Comparison of ENCODE assay signal across 8 cellular contexts in the genomic region with DNA sequence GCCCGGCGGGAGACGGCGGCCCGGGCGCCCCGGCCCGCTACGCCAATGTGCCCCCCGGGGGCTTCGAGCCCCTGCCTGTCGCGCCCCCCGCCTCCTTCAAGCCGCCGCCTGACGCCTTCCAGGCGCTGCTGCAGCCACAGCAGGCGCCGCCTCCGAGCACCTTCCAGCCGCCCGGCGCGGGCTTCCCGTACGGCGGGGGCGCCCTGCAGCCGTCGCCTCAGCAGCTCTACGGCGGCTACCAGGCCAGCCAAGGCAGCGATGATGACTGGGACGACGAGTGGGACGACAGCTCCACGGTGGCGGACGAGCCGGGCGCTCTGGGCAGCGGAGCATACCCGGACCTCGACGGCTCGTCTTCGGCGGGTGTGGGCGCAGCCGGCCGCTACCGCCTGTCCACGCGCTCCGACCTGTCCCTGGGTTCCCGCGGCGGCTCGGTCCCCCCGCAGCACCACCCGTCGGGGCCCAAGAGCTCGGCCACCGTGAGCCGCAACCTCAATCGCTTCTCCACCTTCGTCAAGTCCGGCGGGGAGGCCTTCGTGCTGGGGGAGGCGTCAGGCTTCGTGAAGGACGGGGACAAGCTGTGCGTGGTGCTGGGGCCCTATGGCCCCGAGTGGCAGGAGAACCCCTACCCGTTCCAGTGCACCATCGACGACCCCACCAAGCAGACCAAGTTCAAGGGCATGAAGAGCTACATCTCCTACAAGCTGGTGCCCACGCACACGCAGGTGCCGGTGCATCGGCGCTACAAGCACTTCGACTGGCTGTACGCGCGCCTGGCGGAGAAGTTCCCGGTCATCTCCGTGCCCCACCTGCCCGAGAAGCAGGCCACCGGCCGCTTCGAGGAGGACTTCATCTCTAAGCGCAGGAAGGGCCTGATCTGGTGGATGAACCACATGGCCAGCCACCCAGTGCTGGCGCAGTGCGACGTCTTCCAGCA. TPM values are rescaled to one million over a fixed set of nuclear protein-coding genes. Genes with fewer than 3 reads are reported as not detected.
DNase-seq lines count a peak whose midpoint lies in the region; ATAC-seq and TF ChIP-seq lines count a peak whose summit lies in the region.

No MANE protein-coding gene starts in this region.

- POLR2A ChIA-PET in CD8-positive, alpha-beta T cell (lab: Charles Lee), result interaction anchor here (0.6 to 3.1 kb wide), 16 partner anchors 11 to 874 kb away, joined by 3 to 39 read pairs (median 4); no protein-coding TSS in a partner anchor

- TF ChIP-seq RAD21 in Ishikawa (IDR thresholded peaks at IDR 0.05; ENCODE audit: low read depth), result peak; percentile 25; the same call in 1 of the 2 replicates
- TF ChIP-seq RAD21 in liver (IDR thresholded peaks at IDR 0.05), result peak; percentile 28 to 52

- peak overlapping the region; percentile 76 for H3K4me3 ChIP-seq in CD8-positive, alpha-beta T cell (ENCODE audit: low read depth, low read length)
- H3K4me3 ChIP-seq in liver (ENCODE audit: low read depth in 1 of 3, low read length in 3 of 3), result peak overlapping the region; percentile 86 to 98 (median 97)

- peak overlapping the region; percentile 75 for H3K27ac ChIP-seq in CD8-positive, alpha-beta T cell (ENCODE audit: low read depth, low read length)
- H3K27ac ChIP-seq in cingulate gyrus (ENCODE audit: low read depth, low read length) (peak overlapping the region; percentile 50), liver (ENCODE audit: low read depth in 1 of 2, low read length in 2 of 2) (peak overlapping the region; percentile 92 to 93)

- DNase-seq in CD8-positive, alpha-beta T cell, result peak; percentile 15 to 80 (median 51)
- DNase-seq in activated CD4-positive, CD25-positive, alpha-beta regulatory T cell treated with anti-CD3 and anti-CD28 coated beads, Interleukin-2, amount 50 U/mL, for 72 hours, result peak; percentile 61
- peak; percentile 20 to 56 (median 21) for DNase-seq in stimulated activated CD4-positive, alpha-beta T cell treated with anti-CD3 and anti-CD28 coated beads, TNF-alpha, amount 100 ng/mL, for 24 hours (ENCODE audit: low read depth in 3 of 3)

- H3K27me3 ChIP-seq in CD8-positive, alpha-beta T cell (ENCODE audit: insufficient read depth, low read length), result no peaks in the 10 kb centered on the region
- no peaks in the 10 kb centered on the region for H3K27me3 ChIP-seq in liver (ENCODE audit: control insufficient read depth in 4 of 4, insufficient read depth in 4 of 4, low read length in 3 of 4)

- no peak overlapping the region for H3K27ac Mint-ChIP-seq in CD8-positive, alpha-beta T cell

- peaks cover 17% of the 10 kb centered on the region for H3K36me3 Mint-ChIP-seq in CD8-positive, alpha-beta T cell

- H3K36me3 ChIP-seq in CD8-positive, alpha-beta T cell (ENCODE audit: insufficient read depth, low read length), result no peaks in the 10 kb centered on the region
- H3K36me3 ChIP-seq in liver (ENCODE audit: control insufficient read depth in 4 of 4, insufficient read depth in 3 of 4, low read depth in 1 of 4, low read length in 3 of 4), result no peaks in the 10 kb centered on the region

- peaks cover 30% of the 10 kb centered on the region for H3K4me1 Mint-ChIP-seq in CD8-positive, alpha-beta T cell (ENCODE audit: low read depth)

- CTCF ChIA-PET in CD8-positive, alpha-beta T cell (lab: Charles Lee), result interaction anchor here (0.8 to 5.1 kb wide), 43 partner anchors 9 to 684 kb away, joined by 3 to 203 read pairs (median 5); a partner anchor contains a TSS

- H3K4me3 Mint-ChIP-seq in CD8-positive, alpha-beta T cell, result peak overlapping the region; percentile 83

- H3K27me3 Mint-ChIP-seq in CD8-positive, alpha-beta T cell (ENCODE audit: low read depth), result no peaks in the 10 kb centered on the region

- H3K9me3 ChIP-seq in CD8-positive, alpha-beta T cell (ENCODE audit: low read length), result no peaks in the 10 kb centered on the region
- no peaks in the 10 kb centered on the region for H3K9me3 ChIP-seq in liver (ENCODE audit: control insufficient read depth in 4 of 4, low read length in 3 of 4)

- intact Hi-C loops in CD8-positive, alpha-beta T cell (cut with DNase I, micrococcal nuclease), result loop anchor here (2.0 to 5.0 kb wide), 5 partner anchors 14 to 1014 kb away; a partner anchor contains a TSS

- ATAC-seq in CD8-positive, alpha-beta T cell, result peak; percentile 51
- ATAC-seq in GM21423 (IDR thresholded peaks at IDR 0.05; ENCODE audit: unreplicated experiment) (peak; percentile 28), HG03196 (IDR thresholded peaks at IDR 0.05; ENCODE audit: unreplicated experiment) (no peak)

- no peak for TF ChIP-seq EP300 in Ishikawa (IDR thresholded peaks at IDR 0.05; ENCODE audit: borderline replicate concordance)

- 33% methylated on average over 99 of the region's 99 CpGs for WGBS in liver

- peak overlapping the region in 1 of 2 donors; percentile 99 for H3K9ac ChIP-seq in liver (ENCODE audit: low read depth in 1 of 2, low read length in 2 of 2)

- peaks cover 42% of the 10 kb centered on the region for H3K4me1 ChIP-seq in CD8-positive, alpha-beta T cell (ENCODE audit: insufficient read depth, low read length)
- H3K4me1 ChIP-seq in liver (ENCODE audit: control insufficient read depth in 4 of 4, insufficient read depth in 4 of 4, low read length in 3 of 4), result peaks cover 10 to 50% (median 33%) of the 10 kb centered on the region in 4 donors

- no peaks in the 10 kb centered on the region for H3K9me3 Mint-ChIP-seq in CD8-positive, alpha-beta T cell

- no peak for TF ChIP-seq CTCF in CD8-positive, alpha-beta T cell (IDR thresholded peaks at IDR 0.05)
- TF ChIP-seq CTCF in liver (IDR thresholded peaks at IDR 0.05; ENCODE audit: low read depth, low read length, missing input control), result no peak

TF ChIP-seq in Ishikawa, 13 proteins besides CTCF, POLR2A, EP300 and RAD21:
- no peak for TF ChIP-seq EGR1 (IDR thresholded peaks at IDR 0.05)
- TF ChIP-seq, protein P1, sequence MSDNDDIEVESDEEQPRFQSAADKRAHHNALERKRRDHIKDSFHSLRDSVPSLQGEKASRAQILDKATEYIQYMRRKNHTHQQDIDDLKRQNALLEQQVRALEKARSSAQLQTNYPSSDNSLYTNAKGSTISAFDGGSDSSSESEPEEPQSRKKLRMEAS (IDR thresholded peaks at IDR 0.05), result 0 out of 2 replicates have a peak, but pooled peaks have one; percentile 2
TF ChIP-seq in Ishikawa: peak in this region for 1.

TF ChIP-seq in liver, 16 proteins besides CTCF, POLR2A, EP300 and RAD21:
- TF ChIP-seq TAF1 (conservative IDR thresholded peaks at IDR 0.05), result no peak
- TF ChIP-seq EGR1 (IDR thresholded peaks at IDR 0.05; ENCODE audit: low read depth in 2 of 2), result no peak
- TF ChIP-seq GABPA (IDR thresholded peaks at IDR 0.05 in 1 of 2, conservative IDR thresholded peaks at IDR 0.05 in 1 of 2), result no peak
- TF ChIP-seq NR2F2 (IDR thresholded peaks at IDR 0.05), result no peak
- TF ChIP-seq, protein P2, sequence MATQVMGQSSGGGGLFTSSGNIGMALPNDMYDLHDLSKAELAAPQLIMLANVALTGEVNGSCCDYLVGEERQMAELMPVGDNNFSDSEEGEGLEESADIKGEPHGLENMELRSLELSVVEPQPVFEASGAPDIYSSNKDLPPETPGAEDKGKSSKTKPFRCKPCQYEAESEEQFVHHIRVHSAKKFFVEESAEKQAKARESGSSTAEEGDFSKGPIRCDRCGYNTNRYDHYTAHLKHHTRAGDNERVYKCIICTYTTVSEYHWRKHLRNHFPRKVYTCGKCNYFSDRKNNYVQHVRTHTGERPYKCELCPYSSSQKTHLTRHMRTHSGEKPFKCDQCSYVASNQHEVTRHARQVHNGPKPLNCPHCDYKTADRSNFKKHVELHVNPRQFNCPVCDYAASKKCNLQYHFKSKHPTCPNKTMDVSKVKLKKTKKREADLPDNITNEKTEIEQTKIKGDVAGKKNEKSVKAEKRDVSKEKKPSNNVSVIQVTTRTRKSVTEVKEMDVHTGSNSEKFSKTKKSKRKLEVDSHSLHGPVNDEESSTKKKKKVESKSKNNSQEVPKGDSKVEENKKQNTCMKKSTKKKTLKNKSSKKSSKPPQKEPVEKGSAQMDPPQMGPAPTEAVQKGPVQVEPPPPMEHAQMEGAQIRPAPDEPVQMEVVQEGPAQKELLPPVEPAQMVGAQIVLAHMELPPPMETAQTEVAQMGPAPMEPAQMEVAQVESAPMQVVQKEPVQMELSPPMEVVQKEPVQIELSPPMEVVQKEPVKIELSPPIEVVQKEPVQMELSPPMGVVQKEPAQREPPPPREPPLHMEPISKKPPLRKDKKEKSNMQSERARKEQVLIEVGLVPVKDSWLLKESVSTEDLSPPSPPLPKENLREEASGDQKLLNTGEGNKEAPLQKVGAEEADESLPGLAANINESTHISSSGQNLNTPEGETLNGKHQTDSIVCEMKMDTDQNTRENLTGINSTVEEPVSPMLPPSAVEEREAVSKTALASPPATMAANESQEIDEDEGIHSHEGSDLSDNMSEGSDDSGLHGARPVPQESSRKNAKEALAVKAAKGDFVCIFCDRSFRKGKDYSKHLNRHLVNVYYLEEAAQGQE (IDR thresholded peaks at IDR 0.05), result no peak
- no peak for TF ChIP-seq HNF4A (conservative IDR thresholded peaks at IDR 0.05)
- no peak for TF ChIP-seq SP1 (IDR thresholded peaks at IDR 0.05)
- TF ChIP-seq, protein P3, sequence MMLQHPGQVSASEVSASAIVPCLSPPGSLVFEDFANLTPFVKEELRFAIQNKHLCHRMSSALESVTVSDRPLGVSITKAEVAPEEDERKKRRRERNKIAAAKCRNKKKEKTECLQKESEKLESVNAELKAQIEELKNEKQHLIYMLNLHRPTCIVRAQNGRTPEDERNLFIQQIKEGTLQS (IDR thresholded peaks at IDR 0.05), result no peak
- TF ChIP-seq RXRA (IDR thresholded peaks at IDR 0.05), result no peak
- no peak for TF ChIP-seq FOXA1 (IDR thresholded peaks at IDR 0.05)
- no peak for TF ChIP-seq HNF4G (IDR thresholded peaks at IDR 0.05)
- TF ChIP-seq FOXA2 (IDR thresholded peaks at IDR 0.05), result no peak
- TF ChIP-seq YY1 (IDR thresholded peaks at IDR 0.05), result no peak
- TF ChIP-seq, protein P1 (IDR thresholded peaks at IDR 0.05), result no peak
- no peak for TF ChIP-seq JUND (IDR thresholded peaks at IDR 0.05)

RNA-seq across cellular contexts. Expression of a gene that starts 0.9 kb away (rescaled TPM):
- total RNA-seq in CD8-positive, alpha-beta T cell, result 10 to 100 TPM; 12.7 to 12.9 TPM
- total RNA-seq in liver, result 10 to 100 TPM; 15.4 to 32.5 TPM
- polyA plus RNA-seq in liver, result 1 to 10 TPM; 4.9 to 9.7 TPM
